In genomic region chr20:62487125-62487524, GRCh38 we compare ENCODE assay signal across 1 cellular context.
TF ChIP-seq lines count a peak whose summit lies in the region.

No MANE protein-coding gene starts in this region.

TF ChIP-seq in GM23338, 12 proteins besides CTCF, POLR2A, EP300 and RAD21:
- TF ChIP-seq ZNF331 (CRISPR knock-in tag; IDR thresholded peaks at IDR 0.05; ENCODE audit: low read depth) (no peak), STAT1 (IDR thresholded peaks at IDR 0.05; ENCODE audit: unreplicated experiment) (no peak), NANOG (IDR thresholded peaks at IDR 0.05; ENCODE audit: borderline replicate concordance) (no peak), CREB1 (CRISPR knock-in tag; IDR thresholded peaks at IDR 0.05; ENCODE audit: low read depth) (no peak), JUNB (IDR thresholded peaks at IDR 0.05; ENCODE audit: unreplicated experiment) (no peak), REST (IDR thresholded peaks at IDR 0.05; ENCODE audit: unreplicated experiment) (no peak), EZH2phosphoT487 (IDR thresholded peaks at IDR 0.05; ENCODE audit: unreplicated experiment) (no peak), POLR2AphosphoS5 (IDR thresholded peaks at IDR 0.05; ENCODE audit: low read depth) (no peak), ETS1 (IDR thresholded peaks at IDR 0.05) (no peak), ZNF462 (CRISPR knock-in tag; IDR thresholded peaks at IDR 0.05) (no peak), EZH2 (IDR thresholded peaks at IDR 0.05; ENCODE audit: low read depth, unreplicated experiment) (no peak), ZNF114 (CRISPR knock-in tag; IDR thresholded peaks at IDR 0.05) (no peak)
